15 cellular contexts compared by ENCODE assay signal in genomic region chr11:76579752-76580151, GRCh38.
DNase-seq lines count a peak whose midpoint lies in the region; FAIRE-seq and TF ChIP-seq lines count a peak whose summit lies in the region.
"Had no signal": no experiment of that assay in that cellular context is flagged by ENCODE, and none has a peak within 500 bp of the region (broad histone marks: within the 10 kb centered on the region; RNA-seq: fewer than 3 reads in every experiment).

No MANE protein-coding gene starts in this region.

- H3K79me2 ChIP-seq in H1 (ENCODE audit: control insufficient read depth in 1 of 2, insufficient read depth in 2 of 2, low read length in 2 of 2) = no peaks in the 10 kb centered on the region

- H3K9ac ChIP-seq in adipocyte (ENCODE audit: low read length) = peak overlapping the region; percentile 61
- H3K9ac ChIP-seq in H1 (replicated peaks in 1 of 4; ENCODE audit: extremely low read depth in 1 of 4, low read depth in 3 of 4, low read length in 3 of 4) = no peak overlapping the region

- 0 out of 2 replicates have a peak overlapping the region, but pooled peaks have one; percentile 30 for H2AK5ac ChIP-seq in H1 (ENCODE audit: low read depth, low read length)

- no peak overlapping the region for H3K14ac ChIP-seq in H1 (ENCODE audit: insufficient read length)

- no peaks in the 10 kb centered on the region for H3K36me3 Mint-ChIP-seq in nephron (ENCODE audit: low read depth)
- H3K36me3 Mint-ChIP-seq: activated naive CD4-positive, alpha-beta T cell treated with anti-CD3 and anti-CD28 coated beads, Interleukin-2, amount 50 U/mL, for 24 hours had no signal

- H3K27me3 ChIP-seq in adipocyte (replicated peaks; ENCODE audit: control insufficient read depth, insufficient read depth, low read length) = no peaks in the 10 kb centered on the region
- H3K27me3 ChIP-seq in H1 (replicated peaks in 1 of 4; ENCODE audit: control insufficient read depth in 3 of 4, extremely low read depth in 1 of 4, insufficient read depth in 3 of 4, low read length in 3 of 4) = no peaks in the 10 kb centered on the region
- H3K27me3 ChIP-seq in tibial artery = no peaks in the 10 kb centered on the region

- H3K4me1 Mint-ChIP-seq in nephron = peaks cover 27% of the 10 kb centered on the region
- H3K4me1 Mint-ChIP-seq: activated B cell treated with CpG ODN at 0.5 μM for 24 hours; activated naive CD4-positive, alpha-beta T cell treated with anti-CD3 and anti-CD28 coated beads, Interleukin-2, amount 50 U/mL, for 24 hours had no signal

- no peak overlapping the region for H4K5ac ChIP-seq in H1 (ENCODE audit: insufficient read length, low read depth, low read length)

- 0 out of 2 replicates have a peak overlapping the region, but pooled peaks have one; percentile 22 for H4K8ac ChIP-seq in H1 (ENCODE audit: extremely low read depth, insufficient read depth, low read length)

- no peak overlapping the region for H3K18ac ChIP-seq in H1 (ENCODE audit: extremely low read depth, low read length)

- peak overlapping the region; percentile 87 to 99 (median 98) for H3K27ac Mint-ChIP-seq in nephron
- H3K27ac Mint-ChIP-seq: activated B cell treated with CpG ODN at 0.5 μM for 24 hours; activated naive CD4-positive, alpha-beta T cell treated with anti-CD3 and anti-CD28 coated beads, Interleukin-2, amount 50 U/mL, for 24 hours had no signal

- H2AFZ ChIP-seq in H1 (ENCODE audit: low read length) = no peak overlapping the region

- FAIRE-seq in H1 (lab: Jason Lieb, UNC) = no peak
- FAIRE-seq: keratinocyte had no signal

- H3K4ac ChIP-seq in H1 (replicated peaks; ENCODE audit: insufficient read length, low read depth, low read length) = no peak overlapping the region

- DNase-seq in adipocyte (ENCODE audit: low read depth) (no peak), H1 (ENCODE audit: low read depth in 1 of 2, low spot score in 2 of 2) (no peak), tibial artery (no peak), DMS114 treated with DMSO at 0.1 percent for 48 hours (lab: John Stamatoyannopoulos, UW; ENCODE audit: unreplicated experiment) (no peak), kidney glomerular epithelial cell (lab: John Stamatoyannopoulos, UW) (no peak), NCI-H1417 treated with DMSO at 0.1 percent for 48 hours (lab: John Stamatoyannopoulos, UW) (no peak)
- DNase-seq: activated B cell treated with CpG ODN at 0.5 μM for 24 hours; cerebellar nuclear complex; DND-41; glutamatergic neuron; stimulated activated CD4-positive, alpha-beta T cell treated with anti-CD3 and anti-CD28 coated beads, Interleukin-2, amount 100 ng/mL, for 48 hours had no signal

- TF ChIP-seq RAD21 in H1 (IDR thresholded peaks at IDR 0.05 in 1 of 2, conservative IDR thresholded peaks at IDR 0.05 in 1 of 2; ENCODE audit: low read depth in 2 of 2, low read length in 2 of 2) = no peak

- no peak overlapping the region for H3K56ac ChIP-seq in H1 (replicated peaks; ENCODE audit: insufficient read length, low read depth, low read length)

- no peak overlapping the region for H3K4me3 ChIP-seq in adipocyte (ENCODE audit: low read length)
- no peak overlapping the region for H3K4me3 ChIP-seq in H1 (ENCODE audit: extremely low read depth in 1 of 4, insufficient read depth in 2 of 4, low read depth in 3 of 4, low read length in 4 of 4)
- H3K4me3 ChIP-seq in tibial artery = no peak overlapping the region

- H2BK12ac ChIP-seq in H1 (ENCODE audit: low read depth, low read length) = peak overlapping the region; percentile 60; the same call in 1 of the 2 replicates

- no peak overlapping the region for H2BK120ac ChIP-seq in H1 (replicated peaks; ENCODE audit: low read depth, low read length)

- no peak overlapping the region for H3K4me2 ChIP-seq in H1 (ENCODE audit: insufficient read depth in 1 of 2, low read depth in 2 of 2, low read length in 2 of 2)

- 78% methylated on average over 5 of the region's 5 CpGs; no CpG with 5 or more reads in 1 of the 2 experiments for WGBS in H1 (ENCODE audit: extremely low coverage in 1 of 2, insufficient coverage in 1 of 2, insufficient read length in 1 of 2, insufficient replicate concordance in 2 of 2, low coverage in 1 of 2, low lambda C conversion rate in 2 of 2, missing lambda C conversion rate in 1 of 2), 2 experiments

- POLR2A ChIA-PET in H1 (lab: Charles Lee; ENCODE audit: partially characterized antibody) = interaction anchor here (1.6 kb wide), 1 partner anchor 25 kb away, joined by 4 read pairs; no protein-coding TSS in a partner anchor

- peaks cover 32% of the 10 kb centered on the region for H3K4me1 ChIP-seq in adipocyte (ENCODE audit: control insufficient read depth, insufficient read depth, low read length)
- H3K4me1 ChIP-seq in H1 (replicated peaks in 1 of 4; ENCODE audit: control insufficient read depth in 3 of 4, insufficient read depth in 4 of 4, low read length in 3 of 4) = peaks cover 0 to 11% (median 2%) of the 10 kb centered on the region in 4 experiments; a peak in 5 of 7 replicates
- peaks cover 8 to 56% (median 41%) of the 10 kb centered on the region in 4 donors for H3K4me1 ChIP-seq in tibial artery

- intact Hi-C loops in tibial artery (cut with DNase I; ENCODE audit: low total_unique reads) = no loop called here

- H3K36me3 ChIP-seq in adipocyte (ENCODE audit: control insufficient read depth, insufficient read depth, low read length, severe bottlenecking) (no peaks in the 10 kb centered on the region), H1 (ENCODE audit: control insufficient read depth in 2 of 4, insufficient read depth in 4 of 4, low read length in 3 of 4) (no peaks in the 10 kb centered on the region), tibial artery (no peaks in the 10 kb centered on the region)

- H3K9me3 Mint-ChIP-seq in nephron = peaks cover 4% of the 10 kb centered on the region
- H3K9me3 Mint-ChIP-seq: activated B cell treated with CpG ODN at 0.5 μM for 24 hours; activated naive CD4-positive, alpha-beta T cell treated with anti-CD3 and anti-CD28 coated beads, Interleukin-2, amount 50 U/mL, for 24 hours had no signal

- H3K27me3 Mint-ChIP-seq in nephron (ENCODE audit: low read depth) = no peaks in the 10 kb centered on the region

- H2BK15ac ChIP-seq in H1 (ENCODE audit: low read length) = peak overlapping the region; percentile 65; the same call in 1 of the 2 replicates

- H3K27ac ChIP-seq in H1 (ENCODE audit: low read depth, low read length) = no peak overlapping the region
- H3K27ac ChIP-seq in tibial artery = peak overlapping the region; percentile 83 to 85
- H3K27ac ChIP-seq: C4-2B had no signal

- no peaks in the 10 kb centered on the region for H3K79me1 ChIP-seq in H1 (ENCODE audit: low read depth, low read length)

- TF ChIP-seq CTCF in H1 (IDR thresholded peaks at IDR 0.05; ENCODE audit: control extremely low read depth in 1 of 3, insufficient read depth in 1 of 3, low read depth in 1 of 3, low read length in 3 of 3) (no peak), nephron (IDR thresholded peaks at IDR 0.05; ENCODE audit: unreplicated experiment in 3 of 3) (no peak), tibial artery (IDR thresholded peaks at IDR 0.05) (no peak)

- no peak for TF ChIP-seq EP300 in H1 (IDR thresholded peaks at IDR 0.05; ENCODE audit: borderline replicate concordance in 1 of 2, low read depth in 2 of 2, low read length in 2 of 2)

- H2BK5ac ChIP-seq in H1 (ENCODE audit: low read depth, low read length) = no peak overlapping the region

- H4K91ac ChIP-seq in H1 (replicated peaks; ENCODE audit: insufficient read length, low read length) = no peak overlapping the region

- TF ChIP-seq POLR2A in H1 (IDR thresholded peaks at IDR 0.05; ENCODE audit: control extremely low read depth in 1 of 2, low read depth in 2 of 2, low read length in 2 of 2) = no peak

- no peak overlapping the region for H3K23ac ChIP-seq in H1 (ENCODE audit: insufficient read length)

- CTCF ChIA-PET in H1 (lab: Charles Lee; ENCODE audit: partially characterized antibody) = interaction anchor here (0.7 to 6.0 kb wide), 10 partner anchors 11 to 150 kb away, joined by 3 to 62 read pairs (median 4); no protein-coding TSS in a partner anchor

- no peak overlapping the region for H3K4me3 Mint-ChIP-seq in nephron
- H3K4me3 Mint-ChIP-seq: activated B cell treated with CpG ODN at 0.5 μM for 24 hours; activated naive CD4-positive, alpha-beta T cell treated with anti-CD3 and anti-CD28 coated beads, Interleukin-2, amount 50 U/mL, for 24 hours had no signal

- no peaks in the 10 kb centered on the region for H3K23me2 ChIP-seq in H1 (ENCODE audit: low read depth, low read length)

- H4K20me1 ChIP-seq in H1 (replicated peaks in 1 of 2; ENCODE audit: control insufficient read depth in 1 of 2, insufficient read depth in 2 of 2, low read length in 2 of 2) = no peaks in the 10 kb centered on the region

- no peaks in the 10 kb centered on the region for H3K9me3 ChIP-seq in adipocyte (ENCODE audit: control insufficient read depth, low read length)
- H3K9me3 ChIP-seq in H1 (ENCODE audit: insufficient read depth in 2 of 2, low read depth in 1 of 2, low read length in 1 of 2) = peaks cover 0 to 9% of the 10 kb centered on the region in 2 experiments; a peak in 1 of 4 replicates
- no peaks in the 10 kb centered on the region for H3K9me3 ChIP-seq in tibial artery

- no peak overlapping the region for H2BK20ac ChIP-seq in H1 (ENCODE audit: low read length)

TF ChIP-seq in H1, 55 proteins besides CTCF, POLR2A, EP300 and RAD21:
- TF ChIP-seq CHD1 (IDR thresholded peaks at IDR 0.05; ENCODE audit: low read depth, low read length) = no peak
- TF ChIP-seq ASH2L (IDR thresholded peaks at IDR 0.05; ENCODE audit: low read length) = no peak
- TF ChIP-seq KDM1A (IDR thresholded peaks at IDR 0.05; ENCODE audit: borderline replicate concordance, low read length) = peak; percentile 23; the same call in 1 of the 2 replicates
